In genomic region chr11:128490092-128490491, GRCh38 we compare ENCODE assay signal across 21 cellular contexts.
DNase-seq lines count a peak whose midpoint lies in the region; ATAC-seq, FAIRE-seq and TF ChIP-seq lines count a peak whose summit lies in the region.
"Had no signal": no experiment of that assay in that cellular context is flagged by ENCODE, and none has a peak within 500 bp of the region (broad histone marks: within the 10 kb centered on the region; RNA-seq: fewer than 3 reads in every experiment).

No MANE protein-coding gene starts in this region.

- H3K9me3 Mint-ChIP-seq in activated CD4-positive, alpha-beta T cell treated with anti-CD3 and anti-CD28 coated beads for 36 hours (ENCODE audit: low read depth), result no peaks in the 10 kb centered on the region
- H3K9me3 Mint-ChIP-seq in activated naive CD4-positive, alpha-beta T cell treated with anti-CD3 and anti-CD28 coated beads, Interleukin-2, amount 50 U/mL, for 72 hours, result peaks cover 0 to 4% of the 10 kb centered on the region in 2 donors
- H3K9me3 Mint-ChIP-seq in natural killer cell treated with Interleukin-12 subunit alpha and Interleukin-12 subunit beta and Interleukin-15 and Interleukin-18, amount 100 ng/mL, for 72 hours, result no peaks in the 10 kb centered on the region
- H3K9me3 Mint-ChIP-seq in endodermal cell, result no peaks in the 10 kb centered on the region
- H3K9me3 Mint-ChIP-seq: brain had no signal

- H3K36me3 ChIP-seq in endodermal cell (ENCODE audit: control insufficient read depth, insufficient read depth, low read length), result peaks cover 48% of the 10 kb centered on the region
- H3K36me3 ChIP-seq: ovary had no signal

- no peak overlapping the region for H3K9ac ChIP-seq in endodermal cell (ENCODE audit: extremely low read depth, low read length, poor library complexity, severe bottlenecking)
- H3K9ac ChIP-seq: BLaER1 had no signal

- peaks cover 97% of the 10 kb centered on the region for H3K4me1 Mint-ChIP-seq in activated CD4-positive, alpha-beta T cell treated with anti-CD3 and anti-CD28 coated beads for 36 hours
- H3K4me1 Mint-ChIP-seq in natural killer cell treated with Interleukin-12 subunit alpha and Interleukin-12 subunit beta and Interleukin-15 and Interleukin-18, amount 100 ng/mL, for 72 hours (ENCODE audit: low read depth in 2 of 2), result peaks cover 91 to 96% of the 10 kb centered on the region in 2 donors
- H3K4me1 Mint-ChIP-seq in endodermal cell, result peaks cover 9% of the 10 kb centered on the region
- H3K4me1 Mint-ChIP-seq: brain had no signal

- peak overlapping the region; percentile 40 for H3K4me3 Mint-ChIP-seq in activated CD4-positive, alpha-beta T cell treated with anti-CD3 and anti-CD28 coated beads for 36 hours
- peak overlapping the region; percentile 82 for H3K4me3 Mint-ChIP-seq in natural killer cell treated with Interleukin-12 subunit alpha and Interleukin-12 subunit beta and Interleukin-15 and Interleukin-18, amount 100 ng/mL, for 72 hours
- no peak overlapping the region for H3K4me3 Mint-ChIP-seq in endodermal cell
- H3K4me3 Mint-ChIP-seq: brain had no signal

- no peak overlapping the region for H3K4me3 ChIP-seq in endodermal cell (ENCODE audit: low read length)
- H3K4me3 ChIP-seq: BLaER1, lower lobe of right lung, ovary had no signal

- H3K27ac Mint-ChIP-seq in activated CD4-positive, alpha-beta T cell treated with anti-CD3 and anti-CD28 coated beads for 36 hours, result peak overlapping the region; percentile 89
- H3K27ac Mint-ChIP-seq in activated naive CD4-positive, alpha-beta T cell treated with anti-CD3 and anti-CD28 coated beads, Interleukin-2, amount 50 U/mL, for 72 hours, result peak overlapping the region; percentile 97 to 98
- peak overlapping the region; percentile 95 to 96 for H3K27ac Mint-ChIP-seq in natural killer cell treated with Interleukin-12 subunit alpha and Interleukin-12 subunit beta and Interleukin-15 and Interleukin-18, amount 100 ng/mL, for 72 hours
- no peak overlapping the region for H3K27ac Mint-ChIP-seq in endodermal cell
- H3K27ac Mint-ChIP-seq: brain had no signal

- intact Hi-C loops in activated CD4-positive, alpha-beta T cell treated with anti-CD3 and anti-CD28 coated beads for 36 hours (cut with DNase I, micrococcal nuclease), result loop anchor here in 1 of 2 experiments (5.0 kb wide), 1 partner anchor 258 kb away; no protein-coding TSS in a partner anchor

- no peaks in the 10 kb centered on the region for H3K4me1 ChIP-seq in endodermal cell (ENCODE audit: control insufficient read depth, insufficient read depth, low read length)
- H3K4me1 ChIP-seq: BLaER1 had no signal

- peaks cover 91% of the 10 kb centered on the region for H3K36me3 Mint-ChIP-seq in activated CD4-positive, alpha-beta T cell treated with anti-CD3 and anti-CD28 coated beads for 36 hours (ENCODE audit: low read depth)
- peaks cover 61 to 92% of the 10 kb centered on the region in 2 donors for H3K36me3 Mint-ChIP-seq in activated naive CD4-positive, alpha-beta T cell treated with anti-CD3 and anti-CD28 coated beads, Interleukin-2, amount 50 U/mL, for 72 hours
- H3K36me3 Mint-ChIP-seq in natural killer cell treated with Interleukin-12 subunit alpha and Interleukin-12 subunit beta and Interleukin-15 and Interleukin-18, amount 100 ng/mL, for 72 hours, result peaks cover 74% of the 10 kb centered on the region
- H3K36me3 Mint-ChIP-seq in endodermal cell (ENCODE audit: low read depth), result peaks cover 38% of the 10 kb centered on the region
- H3K36me3 Mint-ChIP-seq: brain had no signal

- H3K27me3 Mint-ChIP-seq in activated CD4-positive, alpha-beta T cell treated with anti-CD3 and anti-CD28 coated beads for 36 hours, result no peaks in the 10 kb centered on the region
- no peaks in the 10 kb centered on the region for H3K27me3 Mint-ChIP-seq in natural killer cell treated with Interleukin-12 subunit alpha and Interleukin-12 subunit beta and Interleukin-15 and Interleukin-18, amount 100 ng/mL, for 72 hours
- no peaks in the 10 kb centered on the region for H3K27me3 Mint-ChIP-seq in endodermal cell (ENCODE audit: insufficient read depth)

- FAIRE-seq in GM19239 (lab: Jason Lieb, UNC), result peak; percentile 40
- FAIRE-seq: colon, endothelial cell of umbilical vein, islet of Langerhans had no signal

- POLR2A ChIA-PET in activated CD4-positive, alpha-beta T cell treated with anti-CD3 and anti-CD28 coated beads for 36 hours (lab: Charles Lee), result interaction anchor here (0.5 to 0.9 kb wide), 3 partner anchors 8 to 54 kb away, joined by 3 to 4 read pairs (median 3); no protein-coding TSS in a partner anchor

- TF ChIP-seq CTCF in endodermal cell (conservative IDR thresholded peaks at IDR 0.05), result no peak

- no peak for ATAC-seq in activated CD4-positive, alpha-beta T cell treated with anti-CD3 and anti-CD28 coated beads for 36 hours
- no peak for ATAC-seq in activated naive CD4-positive, alpha-beta T cell treated with anti-CD3 and anti-CD28 coated beads, Interleukin-2, amount 50 U/mL, for 72 hours
- no peak for ATAC-seq in natural killer cell treated with Interleukin-12 subunit alpha and Interleukin-12 subunit beta and Interleukin-15 and Interleukin-18, amount 100 ng/mL, for 72 hours
- ATAC-seq: lower lobe of right lung, sciatic nerve had no signal

- no peak for DNase-seq in activated CD4-positive, alpha-beta T cell treated with anti-CD3 and anti-CD28 coated beads for 36 hours
- no peak for DNase-seq in activated CD4-positive, alpha-beta T cell treated with anti-CD3 and anti-CD28 coated beads, Interleukin-2, amount 50 U/mL, for 4 hours
- DNase-seq in GM19239 (ENCODE audit: insufficient read length, low spot score) (no peak), SKM-1 treated with dmso at 0.1 percent for 144 hours (lab: John Stamatoyannopoulos, UW; ENCODE audit: unreplicated experiment) (no peak), endodermal cell (no peak), NAMALWA (ENCODE audit: low spot score) (no peak)
- no peak for DNase-seq in activated naive CD4-positive, alpha-beta T cell treated with anti-CD3 and anti-CD28 coated beads, Interleukin-2, amount 50 U/mL, for 72 hours (ENCODE audit: low spot score in 2 of 2)
- no peak for DNase-seq in natural killer cell treated with Interleukin-12 subunit alpha and Interleukin-12 subunit beta and Interleukin-15 and Interleukin-18, amount 100 ng/mL, for 72 hours (ENCODE audit: low spot score)
- DNase-seq: GF-D8; H7; lower lobe of right lung; NCI-H1105 treated with DMSO at 0.1 percent for 48 hours; NCI-H526; ovary; stimulated activated CD4-positive, alpha-beta T cell treated with anti-CD3 and anti-CD28 coated beads, Interleukin-1b, Interleukin-23, amount 100 ng/mL, for 48 hours had no signal

- H3K27me3 ChIP-seq in endodermal cell (ENCODE audit: control insufficient read depth, insufficient read depth, low read length, poor library complexity, severe bottlenecking), result no peaks in the 10 kb centered on the region
- H3K27me3 ChIP-seq: BLaER1, ovary had no signal

- CTCF ChIA-PET in activated CD4-positive, alpha-beta T cell treated with anti-CD3 and anti-CD28 coated beads for 36 hours (lab: Charles Lee), result interaction anchor here (1.0 to 6.1 kb wide), 6 partner anchors 8 to 169 kb away, joined by 3 to 64 read pairs (median 4); no protein-coding TSS in a partner anchor

- 67 to 70% methylated on average over 2 to 3 of the region's 3 CpGs for WGBS in endodermal cell (ENCODE audit: insufficient coverage in 1 of 2, insufficient read length in 1 of 2), 2 experiments

- H3K27ac ChIP-seq in endodermal cell (ENCODE audit: low read depth, low read length), result no peak overlapping the region
- H3K27ac ChIP-seq: BLaER1, lower lobe of right lung, ovary had no signal

- H3K9me3 ChIP-seq in endodermal cell (ENCODE audit: control insufficient read depth, low read length), result no peaks in the 10 kb centered on the region
- H3K9me3 ChIP-seq: BLaER1, lower lobe of right lung, ovary had no signal
